Comparison of ENCODE assay signal across 34 cellular contexts in genomic region chr17:79587945-79588344, GRCh38. TPM values are rescaled to one million over a fixed set of nuclear protein-coding genes. Genes with fewer than 3 reads are reported as not detected.
"Had no signal": no experiment of that assay in that cellular context is flagged by ENCODE, and none has a peak within 500 bp of the region (broad histone marks: within the 10 kb centered on the region; RNA-seq: fewer than 3 reads in every experiment).

No MANE protein-coding gene starts in this region.

- DNase-seq: activated effector memory CD4-positive, alpha-beta T cell treated with anti-CD3 and anti-CD28 coated beads, Interleukin-2, amount 50 U/mL, for 16 hours; activated effector memory CD4-positive, alpha-beta T cell treated with Interleukin-2 at 50 U/mL for 16 hours; activated gamma-delta T cell; activated gamma-delta T cell treated with Interleukin-2 at 50 U/mL for 16 hours; activated naive CD4-positive, alpha-beta T cell; activated naive CD4-positive, alpha-beta T cell treated with anti-CD3 and anti-CD28 coated beads for 36 hours; activated naive CD4-positive, alpha-beta T cell treated with anti-CD3 and anti-CD28 coated beads, Interleukin-2, amount 10 ng/mL, durations not matched to agents 7 days and 5 days; activated naive CD4-positive, alpha-beta T cell treated with anti-CD3 and anti-CD28 coated beads, Interleukin-2, amount 50 U/mL, for 16 hours; activated naive CD4-positive, alpha-beta T cell treated with Interleukin-2 at 50 U/mL for 16 hours; activated naive CD8-positive, alpha-beta T cell treated with anti-CD3 and anti-CD28 coated beads for 36 hours; activated naive CD8-positive, alpha-beta T cell treated with anti-CD3 and anti-CD28 coated beads, Interleukin-2, amount 10 ng/mL, durations not matched to agents 7 days and 5 days; activated naive CD8-positive, alpha-beta T cell treated with anti-CD3 and anti-CD28 coated beads, Interleukin-2, amount 50 U/mL, for 24 hours; activated T-cell treated with anti-CD3 and anti-CD28 coated beads, Interleukin-2, amount 50 U/mL, for 1 hour; activated T-cell treated with anti-CD3 and anti-CD28 coated beads, Interleukin-2, amount 50 U/mL, for 24 hours; activated T-cell treated with anti-CD3 and anti-CD28 coated beads, Interleukin-2, amount 50 U/mL, for 4 hours; activated T-cell treated with anti-CD3 and anti-CD28 coated beads, Interleukin-2, amount 50 U/mL, for 48 hours; activated T-cell treated with anti-CD3 and anti-CD28 coated beads, Interleukin-2, amount 50 U/mL, for 72 hours; adrenal gland; amniotic stem cell; anterior cingulate cortex; aorta; body of pancreas; brain microvascular endothelial cell; central memory CD4-positive, alpha-beta T cell; cerebellar nuclear complex had no signal

- H3K4me1 ChIP-seq: adrenal gland, ascending aorta, body of pancreas, breast epithelium had no signal

- H3K9me3 ChIP-seq: adrenal gland, ascending aorta, body of pancreas, breast epithelium had no signal

- H3K27ac ChIP-seq: adrenal gland, ascending aorta, body of pancreas, brain microvascular endothelial cell, breast epithelium, cardiac muscle cell had no signal

- H3K4me3 ChIP-seq: adrenal gland, ascending aorta, body of pancreas, breast epithelium, cardiac muscle cell had no signal

- H3K27me3 ChIP-seq: adrenal gland, ascending aorta, body of pancreas, brain microvascular endothelial cell had no signal

- H3K36me3 ChIP-seq: adrenal gland, ascending aorta, brain microvascular endothelial cell, breast epithelium, cardiac muscle cell had no signal

- ATAC-seq: activated naive CD4-positive, alpha-beta T cell treated with anti-CD3 and anti-CD28 coated beads, Interleukin-2, amount 50 U/mL, for 72 hours; activated naive CD8-positive, alpha-beta T cell treated with anti-CD3 and anti-CD28 coated beads, Interleukin-2, amount 50 U/mL, for 24 hours; activated T-cell treated with anti-CD3 and anti-CD28 coated beads, Interleukin-2, amount 50 U/mL, for 4 hours; activated T-cell treated with anti-CD3 and anti-CD28 coated beads, Interleukin-2, amount 50 U/mL, for 72 hours; activated T-helper 17 cell treated with anti-CD3 and anti-CD28 coated beads, Interleukin-2, amount 50 U/mL, for 72 hours; body of pancreas had no signal

RNA-seq across cellular contexts. Expression of gene RBFOX3, which starts 22.9 kb away (rescaled TPM):
- total RNA-seq: activated naive CD4-positive, alpha-beta T cell treated with anti-CD3 and anti-CD28 coated beads for 36 hours; activated naive CD4-positive, alpha-beta T cell treated with anti-CD3 and anti-CD28 coated beads, Interleukin-2, amount 50 U/mL, for 72 hours; activated naive CD8-positive, alpha-beta T cell treated with anti-CD3 and anti-CD28 coated beads for 36 hours; activated naive CD8-positive, alpha-beta T cell treated with anti-CD3 and anti-CD28 coated beads, Interleukin-2, amount 10 ng/mL, durations not matched to agents 7 days and 5 days; activated T-cell treated with anti-CD3 and anti-CD28 coated beads, Interleukin-2, amount 50 U/mL, for 4 hours; activated T-helper 1 cell treated with anti-CD3 and anti-CD28 coated beads, Interleukin-12 subunit alpha, Interleukin-12 subunit beta, Interleukin-2, Interleukin-4 antibody, amounts not matched to agents 30 ng/mL and 10 ng/mL and 1 ng/mL, durations not matched to agents 14 hours and 24 hours and 36 hours; activated T-helper 17 cell treated with anti-CD3 and anti-CD28 coated beads, Interleukin-2, amount 50 U/mL, for 72 hours; activated T-helper 2 cell treated with anti-CD3 and anti-CD28 coated beads, Interferon-gamma antibody, Interleukin-2, Interleukin-4, amounts not matched to agents 10 μg/mL and 5 μg/mL and 100 μg/mL, durations not matched to agents 14 hours and 24 hours and 36 hours; ascending aorta; breast epithelium; cardiac septum; chondrocyte had no signal
